9 cellular contexts compared by ENCODE assay signal in the genomic region with DNA sequence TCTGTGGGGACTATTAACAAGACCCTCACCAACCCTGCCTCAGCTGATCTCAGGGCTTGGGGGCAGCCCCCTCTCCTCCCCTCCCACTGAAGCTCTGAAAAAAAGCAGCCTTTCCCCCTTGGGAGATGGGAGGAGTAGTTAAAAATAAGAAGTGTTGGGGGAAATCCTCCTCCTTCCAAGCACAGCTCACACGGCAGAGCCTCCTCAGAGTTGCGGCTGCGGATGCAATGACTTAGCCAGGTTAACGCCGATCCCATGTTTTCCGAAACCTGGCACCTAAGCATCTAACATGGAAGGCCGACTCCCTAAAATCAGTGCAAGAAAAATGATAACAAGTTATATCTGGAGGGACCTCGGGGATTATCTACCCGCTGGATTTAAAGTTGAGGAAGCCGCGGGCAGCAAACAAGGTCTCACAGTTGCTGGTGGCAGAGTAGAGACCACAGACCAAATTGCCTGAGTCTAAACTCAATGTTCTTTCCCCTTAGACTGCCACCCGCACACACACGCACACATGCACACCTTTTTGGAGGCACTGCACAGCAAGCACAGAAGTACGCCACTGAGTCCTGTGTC. TPM values are rescaled to one million over a fixed set of nuclear protein-coding genes. Genes with fewer than 3 reads are reported as not detected.
DNase-seq lines count a peak whose midpoint lies in the region; ATAC-seq and TF ChIP-seq lines count a peak whose summit lies in the region.
"Had no signal": no experiment of that assay in that cellular context is flagged by ENCODE, and none has a peak within 500 bp of the region (broad histone marks: within the 10 kb centered on the region; RNA-seq: fewer than 3 reads in every experiment).

No MANE protein-coding gene starts in this region.

- H3K4me1 ChIP-seq in heart left ventricle = peaks cover 0 to 31% (median 7%) of the 10 kb centered on the region in 12 donors
- peaks cover 17% of the 10 kb centered on the region for H3K4me1 ChIP-seq in vagina

- H3K27ac ChIP-seq in heart left ventricle (peak overlapping the region; percentile 86 to 99 (median 96)), vagina (peak overlapping the region; percentile 88)

- H3K27me3 Mint-ChIP-seq in endothelial cell (ENCODE audit: unreplicated experiment) (peaks cover 23% of the 10 kb centered on the region), naive B cell (peaks cover 71 to 78% (median 75%) of the 10 kb centered on the region in 3 donors)

- TF ChIP-seq POLR2A in heart left ventricle (IDR thresholded peaks at IDR 0.05) (no peak), vagina (IDR thresholded peaks at IDR 0.05) (no peak)

- H3K9me3 ChIP-seq in heart left ventricle (no peaks in the 10 kb centered on the region), vagina (no peaks in the 10 kb centered on the region)

- peaks cover 17% of the 10 kb centered on the region for H3K4me1 Mint-ChIP-seq in endothelial cell (ENCODE audit: unreplicated experiment)
- H3K4me1 Mint-ChIP-seq in naive B cell = peaks cover 11 to 18% (median 13%) of the 10 kb centered on the region in 3 donors

- H3K36me3 ChIP-seq in heart left ventricle (peaks cover 0 to 25% (median 13%) of the 10 kb centered on the region in 9 donors), vagina (no peaks in the 10 kb centered on the region)

- H3K4me3 ChIP-seq in heart left ventricle = peak overlapping the region; percentile 54 to 95 (median 85)
- peak overlapping the region; percentile 70 to 77 for H3K4me3 ChIP-seq in vagina

- H3K4me3 Mint-ChIP-seq in endothelial cell (ENCODE audit: unreplicated experiment) (peak overlapping the region; percentile 77), naive B cell (peak overlapping the region in 7 of 8 donors; percentile 65 to 89 (median 67))

- H3K27ac Mint-ChIP-seq in endothelial cell (ENCODE audit: unreplicated experiment) (no peak overlapping the region), naive B cell (no peak overlapping the region)

- DNase-seq in heart left ventricle = peak in 1 of 5 donors; percentile 40
- DNase-seq in left cardiac atrium = no peak
- no peak for DNase-seq in endothelial cell (ENCODE audit: low spot score)
- DNase-seq in naive B cell = no peak
- DNase-seq in vagina (ENCODE audit: extremely low spot score in 2 of 2) = no peak
- DNase-seq in NCI-H1694 treated with DMSO at 0.1 percent for 48 hours (lab: John Stamatoyannopoulos, UW) = no peak
- DNase-seq: MM.1S had no signal

- peak; percentile 4 to 9 (median 4) for ATAC-seq in heart left ventricle
- no peak for ATAC-seq in left cardiac atrium
- no peak for ATAC-seq in naive B cell (ENCODE audit: low read depth in 2 of 2)
- no peak for ATAC-seq in GM18873 (IDR thresholded peaks at IDR 0.05; ENCODE audit: low FRiP score, unreplicated experiment)
- ATAC-seq in GM18867 (IDR thresholded peaks at IDR 0.05; ENCODE audit: unreplicated experiment) = no peak

- H3K27me3 ChIP-seq in heart left ventricle = peaks cover 0 to 62% (median 0%) of the 10 kb centered on the region in 9 donors
- no peaks in the 10 kb centered on the region for H3K27me3 ChIP-seq in vagina

- H3K9me3 Mint-ChIP-seq in endothelial cell (ENCODE audit: unreplicated experiment) (no peaks in the 10 kb centered on the region), naive B cell (peaks cover 0 to 2% (median 0%) of the 10 kb centered on the region in 7 donors)

- TF ChIP-seq CTCF in heart left ventricle (IDR thresholded peaks at IDR 0.05) (no peak), endothelial cell (IDR thresholded peaks at IDR 0.05; ENCODE audit: unreplicated experiment) (no peak), vagina (IDR thresholded peaks at IDR 0.05) (no peak)

- H3K36me3 Mint-ChIP-seq in endothelial cell (ENCODE audit: low read depth, unreplicated experiment) (no peaks in the 10 kb centered on the region), naive B cell (no peaks in the 10 kb centered on the region)

- intact Hi-C loops in heart left ventricle (cut with DNase I) = loop anchor here (1.0 to 10.0 kb wide), 13 partner anchors 39 to 259 kb away; no protein-coding TSS in a partner anchor
- intact Hi-C loops in left cardiac atrium (cut with DNase I) = loop anchor here (5.0 to 10.0 kb wide), 3 partner anchors 117 to 194 kb away; no protein-coding TSS in a partner anchor
- intact Hi-C loops in vagina (cut with DNase I) = loop anchor here (5.0 kb wide), 1 partner anchor 51 kb away; no protein-coding TSS in a partner anchor

- 28 to 57% (median 35%) methylated on average over 13 to 14 of the region's 14 CpGs for WGBS in heart left ventricle, 4 donors

RNA-seq across cellular contexts. Expression of a gene that starts 1.1 kb away (rescaled TPM):
- over 10,000 TPM in 7 of 9 donors, 1,000 to 10,000 TPM in 2; 9,722 to 18,689 (median 13,330) TPM for total RNA-seq in heart left ventricle
- polyA plus RNA-seq in heart left ventricle = over 10,000 TPM; 13,651 to 16,217 TPM
- 1,000 to 10,000 TPM; 8,049 to 9,104 TPM for total RNA-seq in left cardiac atrium
- total RNA-seq in endothelial cell (ENCODE audit: unreplicated experiment) = 106 TPM
- polyA plus RNA-seq in naive B cell (ENCODE audit: low read depth in 6 of 6) = 1 to 10 TPM; 1.7 to 6.9 (median 4.0) TPM
- total RNA-seq in vagina = 498 TPM

Comparison
In these comparisons a context has a peak if more than half of its experiments do, and no peak if none do; other contexts are left out.
1. ATAC-seq: peak in heart left ventricle (4 of 4); none in left cardiac atrium (0 of 2), naive B cell (0 of 2), GM18873 (single experiment) and GM18867 (single experiment).
2. RNA of a gene that starts 1.1 kb away (total RNA-seq): 9,722 to 18,689 TPM in heart left ventricle and 8,049 to 9,104 TPM in left cardiac atrium; 498 TPM in vagina (single experiment) and 106 TPM in endothelial cell (single experiment); every median in the first group is over 10 times any median in the second.